In genomic region chr17:64936117-64936516, GRCh38 we compare ENCODE assay signal across 2 cellular contexts.
TF ChIP-seq lines count a peak whose summit lies in the region.

No MANE protein-coding gene starts in this region.

TF ChIP-seq in IMR-90, 13 proteins besides CTCF, POLR2A, EP300 and RAD21:
- TF ChIP-seq CEBPB (IDR thresholded peaks at IDR 0.05; ENCODE audit: low read depth, low read length): no peak

TF ChIP-seq in H1, 55 proteins besides CTCF, POLR2A, EP300 and RAD21:
- TF ChIP-seq CREB1 (IDR thresholded peaks at IDR 0.05) (no peak), SIRT6 (IDR thresholded peaks at IDR 0.05; ENCODE audit: low read length) (no peak), MAFK (IDR thresholded peaks at IDR 0.05; ENCODE audit: low read depth, low read length) (no peak), CHD7 (IDR thresholded peaks at IDR 0.05; ENCODE audit: insufficient replicate concordance, low read length) (no peak)
TF ChIP-seq in H1: peak in this region for 0.
